In the genomic region with DNA sequence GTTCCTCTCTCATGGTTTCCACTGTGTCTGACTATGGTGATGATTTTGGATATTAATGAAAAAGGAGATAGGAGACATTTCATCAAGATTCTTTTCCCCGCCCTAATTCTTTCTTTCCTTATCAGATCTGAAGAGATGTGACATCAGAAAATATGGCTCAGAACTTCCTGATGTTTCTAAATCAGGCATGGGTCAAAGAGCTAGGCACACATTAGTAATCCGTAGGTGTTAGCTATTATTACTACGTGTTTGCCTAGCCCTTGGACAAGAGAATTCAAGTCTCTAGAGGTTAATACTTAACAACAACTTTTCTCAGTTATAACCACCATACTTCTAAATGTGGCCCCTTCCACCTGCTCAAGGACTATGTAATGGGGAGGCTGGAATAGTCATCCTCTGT, we compare ENCODE assay signal across 19 cellular contexts. TPM values are rescaled to one million over a fixed set of nuclear protein-coding genes. Genes with fewer than 3 reads are reported as not detected.
DNase-seq lines count a peak whose midpoint lies in the region; ATAC-seq, FAIRE-seq and TF ChIP-seq lines count a peak whose summit lies in the region.
"Had no signal": no experiment of that assay in that cellular context is flagged by ENCODE, and none has a peak within 500 bp of the region (broad histone marks: within the 10 kb centered on the region; RNA-seq: fewer than 3 reads in every experiment).

No MANE protein-coding gene starts in this region.

- no peak overlapping the region for H3K9ac ChIP-seq in astrocyte (ENCODE audit: low read length)

- H3K4me2 ChIP-seq in astrocyte (ENCODE audit: low read length): peak overlapping the region; percentile 9

- DNase-seq in EH (ENCODE audit: low read depth) (peak; percentile 11), astrocyte (ENCODE audit: low read depth) (no peak), left lung (no peak), HUDEP-2 (lab: John Stamatoyannopoulos, UW; ENCODE audit: unreplicated experiment in 76 of 76) (no peak), hypothalamus (lab: John Stamatoyannopoulos, UW) (no peak), NCI-H2081 treated with DMSO at 0.1 percent for 48 hours (lab: John Stamatoyannopoulos, UW) (no peak)
- DNase-seq: activated CD8-positive, alpha-beta memory T cell treated with anti-CD3 and anti-CD28 coated beads, Interleukin-2, amount 50 U/mL, for 48 hours; AML-193; gastrocnemius medialis; HCEC 1CT; KBM-7; NCI-H1436; NCI-H446 treated with DMSO at 0.1 percent for 48 hours; nucleus accumbens; stimulated activated naive B cell treated with anti-CD40 and anti-IgM and Interleukin-4, amounts not matched to agents 10 μg/mL and 1 μg/mL and 100 μg/mL, for 72 hours had no signal

- no peak for FAIRE-seq in astrocyte (lab: Jason Lieb, UNC)

- H3K9me3 ChIP-seq in astrocyte (ENCODE audit: insufficient read depth, low read depth, low read length) (no peaks in the 10 kb centered on the region), left lung (no peaks in the 10 kb centered on the region)
- H3K9me3 ChIP-seq: ascending aorta, gastrocnemius medialis had no signal

- peaks cover 65% of the 10 kb centered on the region for H4K20me1 ChIP-seq in astrocyte (ENCODE audit: insufficient read depth, low read length)

- H3K4me3 ChIP-seq in astrocyte (ENCODE audit: insufficient read depth, low read depth, low read length): no peak overlapping the region
- H3K4me3 ChIP-seq in left lung: no peak overlapping the region
- H3K4me3 ChIP-seq: ascending aorta, gastrocnemius medialis, SK-N-MC had no signal

- intact Hi-C loops in left lung (cut with DNase I): no loop called here

- peaks cover 12% of the 10 kb centered on the region for H3K36me3 Mint-ChIP-seq in astrocyte (ENCODE audit: low read depth, unreplicated experiment)

- H3K27ac Mint-ChIP-seq in astrocyte (ENCODE audit: unreplicated experiment): peak overlapping the region; percentile 42

- H3K27me3 ChIP-seq in astrocyte (ENCODE audit: insufficient read depth, low read length) (no peaks in the 10 kb centered on the region), left lung (no peaks in the 10 kb centered on the region)
- H3K27me3 ChIP-seq: ascending aorta, gastrocnemius medialis had no signal

- H3K4me3 Mint-ChIP-seq in astrocyte (ENCODE audit: unreplicated experiment): peak overlapping the region; percentile 64
- H3K4me3 Mint-ChIP-seq: stimulated activated naive B cell treated with anti-CD40 and anti-IgM and Interleukin-4, amounts not matched to agents 10 μg/mL and 1 μg/mL and 100 μg/mL, for 72 hours had no signal

- no peaks in the 10 kb centered on the region for H3K27me3 Mint-ChIP-seq in astrocyte (ENCODE audit: low read depth, unreplicated experiment)
- H3K27me3 Mint-ChIP-seq: stimulated activated naive B cell treated with anti-CD40 and anti-IgM and Interleukin-4, amounts not matched to agents 10 μg/mL and 1 μg/mL and 100 μg/mL, for 72 hours had no signal

- ATAC-seq in left lung (peak; percentile 54), GM19395 (IDR thresholded peaks at IDR 0.05; ENCODE audit: unreplicated experiment) (no peak)
- ATAC-seq: gastrocnemius medialis; stimulated activated naive B cell treated with anti-CD40 and anti-IgM and Interleukin-4, amounts not matched to agents 10 μg/mL and 1 μg/mL and 100 μg/mL, for 72 hours had no signal

- H3K4me1 ChIP-seq in astrocyte (ENCODE audit: insufficient read depth, low read length) (peaks cover 37% of the 10 kb centered on the region), left lung (peaks cover 32 to 58% of the 10 kb centered on the region in 2 donors)

- no peak overlapping the region for H2AFZ ChIP-seq in astrocyte (ENCODE audit: low read depth, low read length)

- H3K27ac ChIP-seq in 22Rv1 (peak overlapping the region; percentile 47), astrocyte (ENCODE audit: low read depth, low read length) (no peak overlapping the region), left lung (peak overlapping the region; percentile 58 to 96)
- H3K27ac ChIP-seq: SK-N-MC had no signal

- TF ChIP-seq CTCF in 22Rv1 (IDR thresholded peaks at IDR 0.05) (no peak), astrocyte (IDR thresholded peaks at IDR 0.05; ENCODE audit: insufficient read depth, low read depth, low read length) (no peak), left lung (IDR thresholded peaks at IDR 0.05) (no peak)

- peaks cover 89% of the 10 kb centered on the region for H3K79me2 ChIP-seq in astrocyte (ENCODE audit: insufficient read depth, low read length)

- H3K36me3 ChIP-seq in astrocyte (ENCODE audit: insufficient read depth, low read length) (peaks cover 4% of the 10 kb centered on the region), left lung (peaks cover 0 to 41% of the 10 kb centered on the region in 2 donors)

- peaks cover 34% of the 10 kb centered on the region for H3K4me1 Mint-ChIP-seq in astrocyte (ENCODE audit: low read depth, unreplicated experiment)

- H3K9me3 Mint-ChIP-seq in astrocyte (ENCODE audit: unreplicated experiment): no peaks in the 10 kb centered on the region
- H3K9me3 Mint-ChIP-seq: stimulated activated naive B cell treated with anti-CD40 and anti-IgM and Interleukin-4, amounts not matched to agents 10 μg/mL and 1 μg/mL and 100 μg/mL, for 72 hours had no signal

RNA-seq across cellular contexts. Expression of gene JOSD1, which starts 5.8 kb away (rescaled TPM):
- 45.6 and 48.0 TPM in 2 replicates for total RNA-seq in astrocyte
- total RNA-seq in left lung: 10 to 100 TPM; 55.6 to 57.3 TPM

RNA-seq across cellular contexts. Expression of gene GTPBP1, which starts 10.8 kb away (rescaled TPM):
- total RNA-seq in astrocyte: 49.8 and 59.8 TPM in 2 replicates
- total RNA-seq in left lung: 10 to 100 TPM; 45.7 to 51.0 TPM

RNA-seq across cellular contexts. Expression of gene TOMM22, which starts 13.2 kb away (rescaled TPM):
- 75.9 and 77.8 TPM in 2 replicates for total RNA-seq in astrocyte
- total RNA-seq in left lung: 10 to 100 TPM; 54.3 to 67.0 TPM

RNA-seq across cellular contexts. Expression of gene CBY1, which starts 38.5 kb away (rescaled TPM):
- total RNA-seq in astrocyte (23.2 TPM in 2 replicates), left lung (10 to 100 TPM; 24.4 to 36.0 TPM)

RNA-seq across cellular contexts. Expression of gene FAM227A, which starts 38.8 kb away (rescaled TPM):
- 2.3 and 3.4 TPM in 2 replicates for total RNA-seq in astrocyte
- total RNA-seq in left lung: 1 to 10 TPM; 1.5 to 3.1 TPM
